ENCODE assay signal across 16 cellular contexts in genomic region chr3:81985996-81986723, GRCh38.
DNase-seq lines count a peak whose midpoint lies in the region; ATAC-seq, FAIRE-seq and TF ChIP-seq lines count a peak whose summit lies in the region.
"Had no signal": no experiment of that assay in that cellular context is flagged by ENCODE, and none has a peak within 500 bp of the region (broad histone marks: within the 10 kb centered on the region; RNA-seq: fewer than 3 reads in every experiment).

No MANE protein-coding gene starts in this region.

- no peaks in the 10 kb centered on the region; the same call in 1 of the 2 replicates for H3K27me3 Mint-ChIP-seq in HFFc6 (ENCODE audit: insufficient read depth)
- no peaks in the 10 kb centered on the region for H3K27me3 Mint-ChIP-seq in natural killer cell (ENCODE audit: low read depth in 2 of 2)

- H3K27ac Mint-ChIP-seq in HFFc6 (no peak overlapping the region), natural killer cell (no peak overlapping the region)

- FAIRE-seq in urothelium cell line (lab: Jason Lieb, UNC), result no peak
- FAIRE-seq: GM19239 had no signal

- ATAC-seq in natural killer cell, result no peak

- no peaks in the 10 kb centered on the region for H3K36me3 Mint-ChIP-seq in HFFc6 (ENCODE audit: low read depth)
- H3K36me3 Mint-ChIP-seq in natural killer cell, result no peaks in the 10 kb centered on the region

- intact Hi-C loops in natural killer cell (cut with micrococcal nuclease), result no loop called here

- H3K9me3 Mint-ChIP-seq in HFFc6 (no peaks in the 10 kb centered on the region; the same call in 1 of the 2 replicates), natural killer cell (peaks cover 0 to 10% of the 10 kb centered on the region in 2 donors)

- TF ChIP-seq CTCF in HFFc6 (IDR thresholded peaks at IDR 0.05) (no peak), natural killer cell (IDR thresholded peaks at IDR 0.05) (no peak)

- H3K4me3 Mint-ChIP-seq in HFFc6, result peak overlapping the region; percentile 62; the same call in 1 of the 2 replicates
- no peak overlapping the region for H3K4me3 Mint-ChIP-seq in natural killer cell

- DNase-seq in Daoy (ENCODE audit: low read depth) (peak; percentile 32), HFFc6 (no peak), SK-N-DZ (ENCODE audit: low spot score) (peak; percentile 38), iPS-NIHi11 (ENCODE audit: low spot score) (peak; percentile 10), NCI-H2107 treated with DMSO at 0.1 percent for 48 hours (lab: John Stamatoyannopoulos, UW; ENCODE audit: unreplicated experiment) (no peak), natural killer cell (no peak), urothelium cell line (ENCODE audit: low spot score) (no peak), C1 segment of cervical spinal cord (lab: John Stamatoyannopoulos, UW) (no peak)
- DNase-seq: COR-L47, EL, NCI-H1105, NCI-H187 treated with DMSO at 0.1 percent for 48 hours, NCI-H2171, NCI-H446, NCI-H774 had no signal

- no peaks in the 10 kb centered on the region for H3K4me1 Mint-ChIP-seq in HFFc6 (ENCODE audit: low read depth)
- no peaks in the 10 kb centered on the region for H3K4me1 Mint-ChIP-seq in natural killer cell

Comparison
In these comparisons a context has a peak if more than half of its experiments do, and no peak if none do; other contexts are left out.
1. DNase-seq: peak in Daoy (single experiment), SK-N-DZ (single experiment) and iPS-NIHi11 (single experiment); none in HFFc6 (single experiment), NCI-H2107 treated with DMSO at 0.1 percent for 48 hours (single experiment), natural killer cell (single experiment), urothelium cell line (single experiment) and C1 segment of cervical spinal cord (0 of 14).